In the genomic region with DNA sequence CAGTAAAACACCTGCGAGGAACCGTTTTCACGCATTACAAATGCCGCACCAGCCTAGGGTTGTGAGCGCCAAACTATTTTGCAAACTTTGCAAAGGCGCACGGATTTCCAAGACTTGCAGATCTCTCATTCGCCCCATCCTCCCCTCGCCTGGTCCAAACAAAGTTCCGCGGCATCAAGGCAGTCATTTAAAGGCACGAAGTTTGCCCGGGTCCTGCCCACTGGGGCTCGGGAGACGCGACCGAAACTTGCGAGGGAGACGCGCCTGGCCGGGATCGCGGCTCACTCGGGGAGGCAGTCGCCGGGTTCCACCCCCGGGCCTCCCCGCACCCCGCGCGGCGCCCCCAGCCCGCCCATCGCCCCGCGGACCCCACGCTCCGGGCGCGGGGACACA, we compare ENCODE assay signal across 8 cellular contexts. TPM values are rescaled to one million over a fixed set of nuclear protein-coding genes. Genes with fewer than 3 reads are reported as not detected.
DNase-seq lines count a peak whose midpoint lies in the region; ATAC-seq and TF ChIP-seq lines count a peak whose summit lies in the region.

No MANE protein-coding gene starts in this region.

- no peaks in the 10 kb centered on the region for H3K36me3 ChIP-seq in H7 (replicated peaks; ENCODE audit: control insufficient read depth, insufficient read depth, low read length)
- H3K36me3 ChIP-seq in NT2/D1 (ENCODE audit: insufficient read depth, insufficient read length, low read length) = no peaks in the 10 kb centered on the region
- no peaks in the 10 kb centered on the region for H3K36me3 ChIP-seq in heart left ventricle

- WGBS in heart left ventricle, 4 donors = 0 to 1% (median 0%) methylated on average over 7 to 40 of the region's 40 CpGs

- TF ChIP-seq POLR2A in heart left ventricle (IDR thresholded peaks at IDR 0.05) = no peak

- H3K4me3 Mint-ChIP-seq in activated naive CD8-positive, alpha-beta T cell treated with anti-CD3 and anti-CD28 coated beads, Interleukin-2, amount 50 U/mL, for 24 hours = peak overlapping the region; percentile 83
- H3K4me3 Mint-ChIP-seq in progenitor cell of endocrine pancreas (ENCODE audit: low read depth) = peak overlapping the region; percentile 93

- no peaks in the 10 kb centered on the region for H3K9me3 Mint-ChIP-seq in activated naive CD8-positive, alpha-beta T cell treated with anti-CD3 and anti-CD28 coated beads, Interleukin-2, amount 50 U/mL, for 24 hours
- no peaks in the 10 kb centered on the region for H3K9me3 Mint-ChIP-seq in progenitor cell of endocrine pancreas (ENCODE audit: low read depth)

- H3K4me1 ChIP-seq in NT2/D1 (ENCODE audit: insufficient read depth, insufficient read length) (no peaks in the 10 kb centered on the region), heart left ventricle (peaks cover 0 to 34% (median 10%) of the 10 kb centered on the region in 12 donors)

- peak overlapping the region; percentile 86 for H3K9ac ChIP-seq in NT2/D1 (ENCODE audit: insufficient read length, low read depth)

- peak; percentile 53 for DNase-seq in EL
- no peak for DNase-seq in H7
- peak; percentile 9 for DNase-seq in NT2/D1 (ENCODE audit: low read depth, low spot score)
- peak; percentile 37 for DNase-seq in activated naive CD8-positive, alpha-beta T cell treated with anti-CD3 and anti-CD28 coated beads, Interleukin-2, amount 50 U/mL, for 24 hours
- DNase-seq in heart left ventricle = peak; percentile 28 to 68 (median 43)
- DNase-seq in progenitor cell of endocrine pancreas (ENCODE audit: low spot score, unreplicated experiment) = peak; percentile 12
- DNase-seq in GF-D8 (lab: John Stamatoyannopoulos, UW) = no peak

- intact Hi-C loops in heart left ventricle (cut with DNase I) = loop anchor here in 8 of 10 donors (5.0 to 10.0 kb wide), 6 partner anchors 74 to 114 kb away; no protein-coding TSS in a partner anchor

- peaks cover 4% of the 10 kb centered on the region for H3K27me3 Mint-ChIP-seq in activated naive CD8-positive, alpha-beta T cell treated with anti-CD3 and anti-CD28 coated beads, Interleukin-2, amount 50 U/mL, for 24 hours
- H3K27me3 Mint-ChIP-seq in progenitor cell of endocrine pancreas = no peaks in the 10 kb centered on the region

- H3K27ac Mint-ChIP-seq in activated naive CD8-positive, alpha-beta T cell treated with anti-CD3 and anti-CD28 coated beads, Interleukin-2, amount 50 U/mL, for 24 hours = peak overlapping the region; percentile 70
- H3K27ac Mint-ChIP-seq in progenitor cell of endocrine pancreas = peak overlapping the region; percentile 98

- H3K9me3 ChIP-seq in NT2/D1 (ENCODE audit: insufficient read depth, low read length) (0 out of 2 replicates have a peak, but pooled peaks cover under 1% of the 10 kb centered on the region), heart left ventricle (no peaks in the 10 kb centered on the region)

- ATAC-seq in activated naive CD8-positive, alpha-beta T cell treated with anti-CD3 and anti-CD28 coated beads, Interleukin-2, amount 50 U/mL, for 24 hours = peak; percentile 12
- peak in 2 of 4 donors; percentile 15 to 19 for ATAC-seq in heart left ventricle
- no peak for ATAC-seq in HG03469 (IDR thresholded peaks at IDR 0.05; ENCODE audit: unreplicated experiment)

- no peaks in the 10 kb centered on the region for H3K36me3 Mint-ChIP-seq in activated naive CD8-positive, alpha-beta T cell treated with anti-CD3 and anti-CD28 coated beads, Interleukin-2, amount 50 U/mL, for 24 hours (ENCODE audit: low read depth)
- no peaks in the 10 kb centered on the region for H3K36me3 Mint-ChIP-seq in progenitor cell of endocrine pancreas (ENCODE audit: insufficient read depth)

- no peaks in the 10 kb centered on the region; the same call in 1 of the 2 replicates for H3K27me3 ChIP-seq in H7 (ENCODE audit: control insufficient read depth, insufficient read depth, low read length)
- peaks cover 4% of the 10 kb centered on the region for H3K27me3 ChIP-seq in NT2/D1 (ENCODE audit: insufficient read depth, insufficient read length)
- H3K27me3 ChIP-seq in heart left ventricle = no peaks in the 10 kb centered on the region

- H3K4me3 ChIP-seq in H7 (ENCODE audit: insufficient read depth, low read depth, low read length) (peak overlapping the region; percentile 83), NT2/D1 (ENCODE audit: insufficient read length, low read depth) (peak overlapping the region; percentile 69), heart left ventricle (peak overlapping the region; percentile 74 to 96 (median 90))

- peaks cover 56% of the 10 kb centered on the region for H3K4me1 Mint-ChIP-seq in activated naive CD8-positive, alpha-beta T cell treated with anti-CD3 and anti-CD28 coated beads, Interleukin-2, amount 50 U/mL, for 24 hours
- peaks cover 34% of the 10 kb centered on the region for H3K4me1 Mint-ChIP-seq in progenitor cell of endocrine pancreas (ENCODE audit: low read depth)

- H3K27ac ChIP-seq in heart left ventricle = peak overlapping the region; percentile 80 to 92 (median 89)

- TF ChIP-seq CTCF in heart left ventricle (IDR thresholded peaks at IDR 0.05) (no peak), progenitor cell of endocrine pancreas (IDR thresholded peaks at IDR 0.05; ENCODE audit: unreplicated experiment) (no peak)

RNA-seq across cellular contexts. Expression of a gene that starts 0.6 kb away (rescaled TPM):
- 15.9 and 18.2 TPM in 2 replicates for total RNA-seq in H7 (2014; rRNA removed; shearing (Covaris generic))
- total RNA-seq in heart left ventricle (10 to 100 TPM in 3 of 9 donors, 1 to 10 TPM in 6; 5.7 to 12.2 (median 9.7) TPM), progenitor cell of endocrine pancreas (37.3 and 39.2 TPM in 2 replicates)
- 1 to 10 TPM; 1.3 to 8.6 TPM for polyA plus RNA-seq in heart left ventricle

Comparison
In these comparisons a context has a peak if more than half of its experiments do, and no peak if none do; other contexts are left out.
1. DNase-seq: peak in EL (single experiment), NT2/D1 (single experiment), activated naive CD8-positive, alpha-beta T cell treated with anti-CD3 and anti-CD28 coated beads, Interleukin-2, amount 50 U/mL, for 24 hours (single experiment), heart left ventricle (5 of 5) and progenitor cell of endocrine pancreas (single experiment); none in H7 (single experiment) and GF-D8 (single experiment).
2. Peak in every context shown above with its lines, with median percentiles within 50 percentile points of each other: H3K4me3 ChIP-seq.